26 cellular contexts compared by ENCODE assay signal in genomic region chr13:113114511-113115362, GRCh38. TPM values are rescaled to one million over a fixed set of nuclear protein-coding genes. Genes with fewer than 3 reads are reported as not detected.
A peak's percentile ranks its signal among the peaks of the same experiment; 100 is the strongest.
DNase-seq lines count a peak whose midpoint lies in the region; ATAC-seq and TF ChIP-seq lines count a peak whose summit lies in the region.
"Had no signal": no experiment of that assay in that cellular context is flagged by ENCODE, and none has a peak within 500 bp of the region (broad histone marks: within the 10 kb centered on the region; RNA-seq: fewer than 3 reads in every experiment).

No MANE protein-coding gene starts in this region.

- H3K27ac ChIP-seq in heart left ventricle = no peak overlapping the region
- no peak overlapping the region for H3K27ac ChIP-seq in heart right ventricle
- H3K27ac ChIP-seq in endodermal cell (ENCODE audit: low read depth, low read length) = no peak overlapping the region
- H3K27ac ChIP-seq: BLaER1, parathyroid adenoma, upper lobe of left lung had no signal

- no peak for ATAC-seq in heart left ventricle
- ATAC-seq in heart right ventricle = no peak
- ATAC-seq: Panc1, right cardiac atrium had no signal

- DNase-seq in heart left ventricle (peak in 3 of 5 donors; percentile 0 to 11 (median 9)), heart right ventricle (no peak), endodermal cell (peak; percentile 24), posterior vena cava (ENCODE audit: low spot score) (peak; percentile 73), type B pancreatic cell (ENCODE audit: extremely low spot score, unreplicated experiment) (peak; percentile 59), T1000 (lab: John Stamatoyannopoulos, UW) (no peak), EL (no peak), G401 (ENCODE audit: low spot score) (no peak)
- DNase-seq: activated CD4-positive, alpha-beta T cell treated with anti-CD3 and anti-CD28 coated beads, Interleukin-2, amount 50 U/mL, for 4 hours; DMS153; mammary epithelial cell; NCI-H146; NCI-H345; NCI-H748 treated with DMSO at 0.1 percent for 48 hours; stimulated activated CD4-positive, alpha-beta T cell treated with anti-CD3 and anti-CD28 coated beads, Interleukin-4, amount 100 ng/mL, for 1 hour had no signal

- H3K36me3 ChIP-seq in heart left ventricle (no peaks in the 10 kb centered on the region), heart right ventricle (no peaks in the 10 kb centered on the region), endodermal cell (ENCODE audit: control insufficient read depth, insufficient read depth, low read length) (no peaks in the 10 kb centered on the region)
- H3K36me3 ChIP-seq: BLaER1, upper lobe of left lung had no signal

- H3K27me3 ChIP-seq in heart left ventricle = peaks cover 0 to 20% (median 14%) of the 10 kb centered on the region in 9 donors
- peaks cover 14 to 15% (median 14%) of the 10 kb centered on the region in 7 donors for H3K27me3 ChIP-seq in heart right ventricle
- peaks cover 45% of the 10 kb centered on the region for H3K27me3 ChIP-seq in endodermal cell (ENCODE audit: control insufficient read depth, insufficient read depth, low read length, poor library complexity, severe bottlenecking)
- H3K27me3 ChIP-seq: BLaER1 had no signal

- in situ Hi-C loops in G401 (cut with HindIII; ENCODE audit: low sequenced_read_pairs) = no loop called here

- H3K4me3 ChIP-seq in heart left ventricle (no peak overlapping the region), heart right ventricle (no peak overlapping the region), endodermal cell (ENCODE audit: low read length) (no peak overlapping the region)
- H3K4me3 ChIP-seq: BLaER1, upper lobe of left lung had no signal

- no peak overlapping the region for H3K9ac ChIP-seq in endodermal cell (ENCODE audit: extremely low read depth, low read length, poor library complexity, severe bottlenecking)
- H3K9ac ChIP-seq: BLaER1, parathyroid adenoma had no signal

- peaks cover 29% of the 10 kb centered on the region for H3K27me3 Mint-ChIP-seq in endodermal cell (ENCODE audit: insufficient read depth)
- peaks cover 12% of the 10 kb centered on the region for H3K27me3 Mint-ChIP-seq in type B pancreatic cell
- H3K27me3 Mint-ChIP-seq: activated naive CD4-positive, alpha-beta T cell treated with anti-CD3 and anti-CD28 coated beads, Interleukin-2, amount 50 U/mL, for 24 hours had no signal

- 87 to 92% (median 88%) methylated on average over 16 to 17 of the region's 17 CpGs for WGBS in heart left ventricle, 4 donors
- WGBS in heart right ventricle, 2 donors = 86 to 90% methylated on average over 17 of the region's 17 CpGs
- 92 to 96% methylated on average over 17 of the region's 17 CpGs for WGBS in endodermal cell (ENCODE audit: insufficient coverage in 1 of 2, insufficient read length in 1 of 2), 2 experiments

- H3K9me3 ChIP-seq in heart left ventricle = no peaks in the 10 kb centered on the region
- H3K9me3 ChIP-seq in heart right ventricle = no peaks in the 10 kb centered on the region
- no peaks in the 10 kb centered on the region for H3K9me3 ChIP-seq in endodermal cell (ENCODE audit: control insufficient read depth, low read length)
- H3K9me3 ChIP-seq: upper lobe of left lung had no signal

- no peak for TF ChIP-seq POLR2A in heart left ventricle (IDR thresholded peaks at IDR 0.05)

- H3K4me1 Mint-ChIP-seq in endodermal cell = no peaks in the 10 kb centered on the region
- H3K4me1 Mint-ChIP-seq in type B pancreatic cell (ENCODE audit: unreplicated experiment) = no peaks in the 10 kb centered on the region
- H3K4me1 Mint-ChIP-seq: activated naive CD4-positive, alpha-beta T cell treated with anti-CD3 and anti-CD28 coated beads, Interleukin-2, amount 50 U/mL, for 24 hours had no signal

- H3K4me3 Mint-ChIP-seq in endodermal cell (no peak overlapping the region), type B pancreatic cell (no peak overlapping the region)
- H3K4me3 Mint-ChIP-seq: activated naive CD4-positive, alpha-beta T cell treated with anti-CD3 and anti-CD28 coated beads, Interleukin-2, amount 50 U/mL, for 24 hours; activated T-helper 1 cell treated with anti-CD3 and anti-CD28 coated beads, Interleukin-12 subunit alpha, Interleukin-12 subunit beta, Interleukin-2, Interleukin-4 antibody, amounts not matched to agents 30 ng/mL and 10 ng/mL and 1 ng/mL, durations not matched to agents 14 hours and 24 hours and 36 hours had no signal

- H3K27ac Mint-ChIP-seq in endodermal cell (no peak overlapping the region), type B pancreatic cell (no peak overlapping the region)
- H3K27ac Mint-ChIP-seq: activated naive CD4-positive, alpha-beta T cell treated with anti-CD3 and anti-CD28 coated beads, Interleukin-2, amount 50 U/mL, for 24 hours; activated T-helper 1 cell treated with anti-CD3 and anti-CD28 coated beads, Interleukin-12 subunit alpha, Interleukin-12 subunit beta, Interleukin-2, Interleukin-4 antibody, amounts not matched to agents 30 ng/mL and 10 ng/mL and 1 ng/mL, durations not matched to agents 14 hours and 24 hours and 36 hours had no signal

- H3K36me3 Mint-ChIP-seq in endodermal cell (ENCODE audit: low read depth) (peaks cover 9% of the 10 kb centered on the region), type B pancreatic cell (no peaks in the 10 kb centered on the region)
- H3K36me3 Mint-ChIP-seq: activated naive CD4-positive, alpha-beta T cell treated with anti-CD3 and anti-CD28 coated beads, Interleukin-2, amount 50 U/mL, for 24 hours had no signal

- peaks cover 4% of the 10 kb centered on the region for H3K9me3 Mint-ChIP-seq in endodermal cell
- no peaks in the 10 kb centered on the region for H3K9me3 Mint-ChIP-seq in type B pancreatic cell
- H3K9me3 Mint-ChIP-seq: activated naive CD4-positive, alpha-beta T cell treated with anti-CD3 and anti-CD28 coated beads, Interleukin-2, amount 50 U/mL, for 24 hours; activated T-helper 1 cell treated with anti-CD3 and anti-CD28 coated beads, Interleukin-12 subunit alpha, Interleukin-12 subunit beta, Interleukin-2, Interleukin-4 antibody, amounts not matched to agents 30 ng/mL and 10 ng/mL and 1 ng/mL, durations not matched to agents 14 hours and 24 hours and 36 hours had no signal

- TF ChIP-seq CTCF in heart left ventricle (IDR thresholded peaks at IDR 0.05) (no peak), heart right ventricle (IDR thresholded peaks at IDR 0.05) (no peak), endodermal cell (conservative IDR thresholded peaks at IDR 0.05) (no peak), type B pancreatic cell (conservative IDR thresholded peaks at IDR 0.05) (no peak)

- intact Hi-C loops in heart left ventricle (cut with DNase I) = no loop called here
- intact Hi-C loops in heart right ventricle (cut with DNase I) = no loop called here
- intact Hi-C loops in posterior vena cava (cut with DNase I) = no loop called here

- peaks cover 0 to 13% (median 12%) of the 10 kb centered on the region in 12 donors for H3K4me1 ChIP-seq in heart left ventricle
- peaks cover 6 to 14% (median 12%) of the 10 kb centered on the region in 9 donors for H3K4me1 ChIP-seq in heart right ventricle
- H3K4me1 ChIP-seq in endodermal cell (ENCODE audit: control insufficient read depth, insufficient read depth, low read length) = no peaks in the 10 kb centered on the region
- H3K4me1 ChIP-seq: parathyroid adenoma had no signal

RNA-seq across cellular contexts. Expression of gene F10, which starts 7.9 kb away (rescaled TPM):
- total RNA-seq in heart left ventricle (10 to 100 TPM in 4 of 9 donors, 1 to 10 TPM in 5; 2.4 to 13.6 (median 9.8) TPM), heart right ventricle (10 to 100 TPM in 2 of 10 donors, 1 to 10 TPM in 8; 1.7 to 12.4 (median 6.3) TPM), endodermal cell (10 to 100 TPM; 18.7 to 32.4 TPM), posterior vena cava (10 to 100 TPM; 19.8 to 48.4 TPM), type B pancreatic cell (ENCODE audit: low replicate concordance) (34.4 and 53.6 TPM in 2 replicates)
- polyA plus RNA-seq in heart left ventricle (1 to 10 TPM; 2.4 to 9.2 TPM), heart right ventricle (10 to 100 TPM in 1 of 2 donors, 1 to 10 TPM in 1; 4.6 to 15.1 TPM)
- 15.5 TPM for polyA plus RNA-seq in endodermal cell (2013, experiment 1 of 2)
- polyA plus RNA-seq in endodermal cell (2013, experiment 2 of 2) = 18.2 TPM
- total RNA-seq in G401 (2014; rRNA removed; shearing (Covaris generic)) = not detected in 2 replicates
- total RNA-seq: activated T-helper 1 cell treated with anti-CD3 and anti-CD28 coated beads, Interleukin-12 subunit alpha, Interleukin-12 subunit beta, Interleukin-2, Interleukin-4 antibody, amounts not matched to agents 30 ng/mL and 10 ng/mL and 1 ng/mL, durations not matched to agents 14 hours and 24 hours and 36 hours; endothelial cell of umbilical vein; mammary epithelial cell had no signal
- polyA plus RNA-seq: mammary epithelial cell, neural cell had no signal

RNA-seq across cellular contexts. Expression of gene F7, which starts 9.1 kb away (rescaled TPM):
- total RNA-seq in heart left ventricle (under 1 TPM in 3 of 9 donors, not detected in 6; 0.10 to 0.41 (median 0.16) TPM), heart right ventricle (under 1 TPM in 3 of 10 donors, not detected in 7; 0.20 to 0.45 (median 0.31) TPM), endodermal cell (1 to 10 TPM; 4.7 to 6.4 TPM), posterior vena cava (under 1 TPM in 1 of 2 donors, not detected in 1; 0.10 TPM), type B pancreatic cell (ENCODE audit: low replicate concordance) (3.0 and 5.3 TPM in 2 replicates)
- polyA plus RNA-seq in heart left ventricle (under 1 TPM in 1 of 2 donors, not detected in 1; 0.01 TPM), heart right ventricle (under 1 TPM; 0.04 to 0.07 TPM)
- 2.3 TPM for polyA plus RNA-seq in endodermal cell (2013, experiment 1 of 2)
- polyA plus RNA-seq in endodermal cell (2013, experiment 2 of 2) = 1.2 TPM
- total RNA-seq in G401 (2014; rRNA removed; shearing (Covaris generic)) = not detected in 2 replicates
- total RNA-seq: activated T-helper 1 cell treated with anti-CD3 and anti-CD28 coated beads, Interleukin-12 subunit alpha, Interleukin-12 subunit beta, Interleukin-2, Interleukin-4 antibody, amounts not matched to agents 30 ng/mL and 10 ng/mL and 1 ng/mL, durations not matched to agents 14 hours and 24 hours and 36 hours; endothelial cell of umbilical vein; mammary epithelial cell had no signal
- polyA plus RNA-seq: endothelial cell of umbilical vein, mammary epithelial cell, right cardiac atrium had no signal

RNA-seq across cellular contexts. Expression of gene PROZ, which starts 43.7 kb away (rescaled TPM):
- total RNA-seq in heart left ventricle = not detected
- polyA plus RNA-seq in heart left ventricle = not detected
- total RNA-seq in heart right ventricle = under 1 TPM in 1 of 10 donors, not detected in 9; 0.20 TPM
- under 1 TPM in 1 of 2 donors, not detected in 1; 0.03 TPM for polyA plus RNA-seq in heart right ventricle
- under 1 TPM; 0.40 to 0.84 TPM for total RNA-seq in endodermal cell
- 0.53 TPM for polyA plus RNA-seq in endodermal cell (2013, experiment 1 of 2)
- not detected for polyA plus RNA-seq in endodermal cell (2013, experiment 2 of 2)
- total RNA-seq in posterior vena cava = not detected
- total RNA-seq in type B pancreatic cell (ENCODE audit: low replicate concordance) = not detected in 2 replicates
- not detected in 2 replicates for total RNA-seq in G401 (2014; rRNA removed; shearing (Covaris generic))
- total RNA-seq: activated T-helper 1 cell treated with anti-CD3 and anti-CD28 coated beads, Interleukin-12 subunit alpha, Interleukin-12 subunit beta, Interleukin-2, Interleukin-4 antibody, amounts not matched to agents 30 ng/mL and 10 ng/mL and 1 ng/mL, durations not matched to agents 14 hours and 24 hours and 36 hours; endothelial cell of umbilical vein; frontal cortex; mammary epithelial cell; upper lobe of left lung had no signal
- polyA plus RNA-seq: AG04450, endothelial cell of umbilical vein, mammary epithelial cell, neural cell had no signal

Comparison
In these comparisons a context has a peak if more than half of its experiments do, and no peak if none do; other contexts are left out.
1. DNase-seq: peak in heart left ventricle (3 of 5), endodermal cell (single experiment), posterior vena cava (single experiment) and type B pancreatic cell (single experiment); none in heart right ventricle (0 of 2), T1000 (single experiment), EL (single experiment) and G401 (single experiment).